In the genomic region with DNA sequence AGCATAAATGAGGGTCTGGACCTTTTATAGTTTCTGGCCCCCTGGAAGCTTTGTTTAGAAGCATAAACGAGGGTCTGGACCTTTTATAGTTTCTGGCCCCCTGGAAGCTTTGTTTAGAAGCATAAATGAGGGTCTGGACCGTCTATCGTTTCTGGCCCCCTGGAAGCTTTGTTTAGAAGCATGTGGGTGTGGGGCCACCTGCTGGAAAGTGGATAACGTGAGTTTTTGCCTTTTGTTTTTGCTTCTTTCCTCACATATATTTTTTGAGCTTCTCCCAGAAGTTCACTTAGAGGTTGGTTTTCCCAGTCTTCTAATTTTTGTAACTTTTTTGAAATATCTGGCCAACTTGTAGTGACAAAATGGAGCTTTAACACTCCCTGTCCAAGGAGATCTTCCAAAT, we compare ENCODE assay signal across 5 cellular contexts. TPM values are rescaled to one million over a fixed set of nuclear protein-coding genes. Genes with fewer than 3 reads are reported as not detected.
DNase-seq lines count a peak whose midpoint lies in the region; ATAC-seq and TF ChIP-seq lines count a peak whose summit lies in the region.
"Not testable (repeated sequence)": the region's sequence is repeated elsewhere in the genome, so short reads cannot be mapped to it uniquely, and the experiment has no call there.
"Had no signal": no experiment of that assay in that cellular context is flagged by ENCODE, and none has a peak within 500 bp of the region (broad histone marks: within the 10 kb centered on the region; RNA-seq: fewer than 3 reads in every experiment).

No MANE protein-coding gene starts in this region.

- H3K9me3 ChIP-seq in Caco-2 (peaks cover 16% of the 10 kb centered on the region), heart right ventricle (peaks cover 0 to 23% (median 13%) of the 10 kb centered on the region in 11 donors)
- not testable (repeated sequence) for H3K9me3 ChIP-seq in WERI-Rb-1 (ENCODE audit: severe bottlenecking)

- CTCF ChIA-PET in Caco-2 (lab: Charles Lee), result interaction anchor here (0.6 to 2.0 kb wide), 7 partner anchors 22 to 329 kb away, joined by 3 to 46 read pairs (median 3); partner anchors contain the start of genes CENPM and NDUFA6

- H3K27me3 Mint-ChIP-seq in Caco-2 (ENCODE audit: insufficient read depth, unreplicated experiment), result not testable (repeated sequence)

- not testable (repeated sequence) for H3K4me1 Mint-ChIP-seq in Caco-2 (ENCODE audit: low read depth, unreplicated experiment)

- not testable (repeated sequence) for H3K27me3 ChIP-seq in Caco-2 (replicated peaks; ENCODE audit: control insufficient read depth, insufficient read depth, low read length); WERI-Rb-1 (ENCODE audit: insufficient read depth, low read depth, severe bottlenecking); heart right ventricle

- H3K27ac ChIP-seq in WERI-Rb-1, heart right ventricle: not testable (repeated sequence)

- 20 to 21% methylated on average over 4 of the region's 4 CpGs for WGBS in heart right ventricle, 2 donors

- H3K27ac Mint-ChIP-seq in Caco-2 (ENCODE audit: unreplicated experiment), result not testable (repeated sequence)

- TF ChIP-seq CTCF in Caco-2 (IDR thresholded peaks at IDR 0.05; ENCODE audit: insufficient read depth in 1 of 2, low read depth in 1 of 2, low read length in 1 of 2, severe bottlenecking in 1 of 2, unreplicated experiment in 1 of 2) (peak; percentile 10 to 42), WERI-Rb-1 (IDR thresholded peaks at IDR 0.05; ENCODE audit: low read depth, low read length) (peak; percentile 49; the same call in 1 of the 2 replicates), heart right ventricle (IDR thresholded peaks at IDR 0.05) (peak in 5 of 9 donors; percentile 6 to 29 (median 22))

- POLR2A ChIA-PET in Caco-2 (lab: Charles Lee), result interaction anchor here (0.6 kb wide), 1 partner anchor 22 kb away, joined by 4 read pairs; the partner anchor contains the start of gene NDUFA6

- intact Hi-C loops in Caco-2 (cut with micrococcal nuclease; ENCODE audit: unreplicated experiment), result loop anchor here (1.0 to 10.0 kb wide), 2 partner anchors 58 to 146 kb away; no protein-coding TSS in a partner anchor
- intact Hi-C loops in heart right ventricle (cut with DNase I), result loop anchor here in 4 of 10 donors (5.0 to 10.0 kb wide), 2 partner anchors 145 to 148 kb away; partner anchors contain the start of gene SEPTIN3 (in 4 of the 4)

- H3K4me3 Mint-ChIP-seq in Caco-2 (ENCODE audit: unreplicated experiment), result not testable (repeated sequence)

- not testable (repeated sequence) for H3K36me3 Mint-ChIP-seq in Caco-2 (ENCODE audit: insufficient read depth, unreplicated experiment)

- not testable (repeated sequence) for H3K4me3 ChIP-seq in Caco-2 (ENCODE audit: low read depth, low read length); WERI-Rb-1 (ENCODE audit: low read depth, low read length); heart right ventricle

- H3K36me3 ChIP-seq in Caco-2 (ENCODE audit: control insufficient read depth, insufficient read depth, low read length); WERI-Rb-1; heart right ventricle: not testable (repeated sequence)

- DNase-seq in Caco-2, result peak in 1 of 2 experiments; percentile 32
- peak; percentile 14 to 25 for DNase-seq in Kasumi-1 (lab: John Stamatoyannopoulos, UW)
- DNase-seq in WERI-Rb-1, result peak; percentile 48
- not testable (repeated sequence) for DNase-seq in heart right ventricle

- H3K4me1 ChIP-seq in Caco-2, heart right ventricle: not testable (repeated sequence)

- H3K9me3 Mint-ChIP-seq in Caco-2 (ENCODE audit: unreplicated experiment), result not testable (repeated sequence)

- not testable (repeated sequence) for BruUV-seq in Caco-2 (replicated peaks; lab: Mats Ljungman, UMichigan)

- ATAC-seq in heart right ventricle, result not testable (repeated sequence)

RNA-seq across cellular contexts. Expression of gene CYP2D6, which starts 17.8 kb away (rescaled TPM):
- total RNA-seq in Caco-2 (2022), result 1.7 TPM in 2 replicates
- total RNA-seq in heart right ventricle, result under 1 TPM in 2 of 10 donors, not detected in 8; 0.12 to 0.17 TPM
- polyA plus RNA-seq in heart right ventricle, result under 1 TPM; 0.32 to 0.95 TPM
- polyA plus RNA-seq: IgD-negative memory B cell had no signal

RNA-seq across cellular contexts. Expression of gene NDUFA6, which starts 22.2 kb away (rescaled TPM):
- total RNA-seq in Caco-2 (2022) (119 and 124 TPM in 2 replicates), heart right ventricle (100 to 1,000 TPM; 179 to 344 (median 265) TPM)
- polyA plus RNA-seq in heart right ventricle, result 100 to 1,000 TPM; 369 to 479 TPM

RNA-seq across cellular contexts. Expression of gene SMDT1, which starts 33.3 kb away (rescaled TPM):
- total RNA-seq in Caco-2 (2022) (65.7 and 68.6 TPM in 2 replicates), heart right ventricle (100 to 1,000 TPM; 111 to 193 (median 128) TPM)
- 100 to 1,000 TPM; 151 to 197 TPM for polyA plus RNA-seq in heart right ventricle

RNA-seq across cellular contexts. Expression of gene PHETA2, which starts 38.7 kb away (rescaled TPM):
- total RNA-seq in Caco-2 (2022) (19.7 and 19.8 TPM in 2 replicates), heart right ventricle (1 to 10 TPM; 2.3 to 6.3 (median 2.9) TPM)
- 1 to 10 TPM; 5.1 to 7.0 TPM for polyA plus RNA-seq in heart right ventricle

RNA-seq across cellular contexts. Expression of gene NAGA, which starts 42.2 kb away (rescaled TPM):
- total RNA-seq in Caco-2 (2022), result 27.8 and 28.3 TPM in 2 replicates
- total RNA-seq in heart right ventricle, result 10 to 100 TPM in 7 of 10 donors, 1 to 10 TPM in 3; 7.3 to 34.8 (median 12.3) TPM
- polyA plus RNA-seq in heart right ventricle, result 10 to 100 TPM in 1 of 2 donors, 1 to 10 TPM in 1; 6.6 to 13.0 TPM
